10 cellular contexts compared by ENCODE assay signal in genomic region chr9:93223241-93224180, GRCh38. TPM values are rescaled to one million over a fixed set of nuclear protein-coding genes. Genes with fewer than 3 reads are reported as not detected.
DNase-seq lines count a peak whose midpoint lies in the region; ATAC-seq, FAIRE-seq and TF ChIP-seq lines count a peak whose summit lies in the region.
"Had no signal": no experiment of that assay in that cellular context is flagged by ENCODE, and none has a peak within 500 bp of the region (broad histone marks: within the 10 kb centered on the region; RNA-seq: fewer than 3 reads in every experiment).

No MANE protein-coding gene starts in this region.

- no peaks in the 10 kb centered on the region for H3K36me3 Mint-ChIP-seq in activated T-helper 1 cell treated with anti-CD3 and anti-CD28 coated beads, Interleukin-12 subunit alpha, Interleukin-12 subunit beta, Interleukin-2, Interleukin-4 antibody, amounts not matched to agents 30 ng/mL and 10 ng/mL and 1 ng/mL, durations not matched to agents 14 hours and 24 hours and 36 hours (ENCODE audit: low read depth)

- POLR2A ChIA-PET in HepG2 (lab: Yijun Ruan, JAX) = no interaction called here

- CTCF ChIA-PET in mammary epithelial cell (lab: Charles Lee; ENCODE audit: low non-redundant PET) = no interaction called here
- CTCF ChIA-PET in HepG2 (lab: Yijun Ruan, JAX; ENCODE audit: low intra/inter-chr PET ratio, low total read pairs) = no interaction called here

- dilution Hi-C loops in mammary epithelial cell (cut with HindIII; ENCODE audit: low sequenced_read_pairs) = no loop called here

- peak; percentile 17 for DNase-seq in AG09309 (ENCODE audit: low read depth)
- peak; percentile 52 for DNase-seq in LHCN-M2 (ENCODE audit: low read depth)
- peak; percentile 92 for DNase-seq in mammary epithelial cell
- no peak for DNase-seq in HepG2 (ENCODE audit: low spot score)
- no peak for DNase-seq in GM10266 (ENCODE audit: extremely low spot score)
- no peak for DNase-seq in stimulated activated CD8-positive, alpha-beta memory T cell treated with anti-CD3 and anti-CD28 coated beads, Interleukin-4, amount 100 ng/mL, for 48 hours
- no peak for DNase-seq in activated T-helper 1 cell treated with anti-CD3 and anti-CD28 coated beads, Interleukin-12 subunit alpha, Interleukin-12 subunit beta, Interleukin-2, Interleukin-4 antibody, amounts not matched to agents 30 ng/mL and 10 ng/mL and 1 ng/mL, durations not matched to agents 14 hours and 24 hours and 36 hours (ENCODE audit: low spot score)
- DNase-seq: cortex of kidney had no signal

- H2AFZ ChIP-seq in mammary epithelial cell (ENCODE audit: low read depth, low read length) (no peak overlapping the region), HepG2 (ENCODE audit: low read length) (no peak overlapping the region)

- peaks cover 27% of the 10 kb centered on the region for H3K4me1 ChIP-seq in mammary epithelial cell (ENCODE audit: insufficient read depth, low read length)
- peaks cover 22% of the 10 kb centered on the region for H3K4me1 ChIP-seq in HepG2 (ENCODE audit: insufficient read depth, low read length)

- H3K36me3 ChIP-seq in mammary epithelial cell (ENCODE audit: insufficient read depth, low read length) = no peaks in the 10 kb centered on the region
- H3K36me3 ChIP-seq in HepG2 (replicated peaks in 1 of 2; ENCODE audit: control insufficient read depth in 1 of 2, insufficient read depth in 2 of 2, low read length in 2 of 2) = peaks cover 1 to 9% of the 10 kb centered on the region in 2 experiments; a peak in 3 of 5 replicates

- H3K27me3 Mint-ChIP-seq in activated T-helper 1 cell treated with anti-CD3 and anti-CD28 coated beads, Interleukin-12 subunit alpha, Interleukin-12 subunit beta, Interleukin-2, Interleukin-4 antibody, amounts not matched to agents 30 ng/mL and 10 ng/mL and 1 ng/mL, durations not matched to agents 14 hours and 24 hours and 36 hours (ENCODE audit: insufficient read depth) = peaks cover 2% of the 10 kb centered on the region

- WGBS in mammary epithelial cell (ENCODE audit: low coverage, missing lambda C conversion rate) = 36% methylated on average over 12 of the region's 16 CpGs
- WGBS in HepG2 (ENCODE audit: low lambda C conversion rate) = 95% methylated on average over 9 of the region's 16 CpGs

- peak overlapping the region; percentile 37 for H3K4me2 ChIP-seq in mammary epithelial cell (ENCODE audit: insufficient read depth, low read depth, low read length)
- H3K4me2 ChIP-seq in HepG2 (ENCODE audit: low read depth, low read length) = no peak overlapping the region

- H3K9ac ChIP-seq in mammary epithelial cell (ENCODE audit: insufficient read depth, low read length) = no peak overlapping the region
- H3K9ac ChIP-seq in HepG2 (ENCODE audit: insufficient read depth, low read depth, low read length) = no peak overlapping the region

- intact Hi-C loops in mammary epithelial cell (cut with micrococcal nuclease) (loop anchor here (5.0 to 10.0 kb wide), 2 partner anchors 41 to 219 kb away; partner anchors contain the start of gene WNK2), HepG2 (cut with micrococcal nuclease; ENCODE audit: unreplicated experiment) (loop anchor here (2.0 kb wide), 1 partner anchor 51 kb away; no protein-coding TSS in a partner anchor)
- intact Hi-C loops in activated T-helper 1 cell treated with anti-CD3 and anti-CD28 coated beads, Interleukin-12 subunit alpha, Interleukin-12 subunit beta, Interleukin-2, Interleukin-4 antibody, amounts not matched to agents 30 ng/mL and 10 ng/mL and 1 ng/mL, durations not matched to agents 14 hours and 24 hours and 36 hours (cut with micrococcal nuclease) = no loop called here

- no peaks in the 10 kb centered on the region for H3K9me3 ChIP-seq in mammary epithelial cell (replicated peaks; ENCODE audit: insufficient read depth, low read length)
- no peaks in the 10 kb centered on the region for H3K9me3 ChIP-seq in HepG2 (ENCODE audit: low read length)

- no peaks in the 10 kb centered on the region for H3K9me3 Mint-ChIP-seq in activated T-helper 1 cell treated with anti-CD3 and anti-CD28 coated beads, Interleukin-12 subunit alpha, Interleukin-12 subunit beta, Interleukin-2, Interleukin-4 antibody, amounts not matched to agents 30 ng/mL and 10 ng/mL and 1 ng/mL, durations not matched to agents 14 hours and 24 hours and 36 hours

- H3K27ac ChIP-seq in mammary epithelial cell (ENCODE audit: insufficient read depth, low read depth, low read length) (no peak overlapping the region), HepG2 (ENCODE audit: extremely low read length, insufficient read depth, low read length) (no peak overlapping the region)

- no peak for TF ChIP-seq RAD21 in HepG2 (CRISPR knock-in tag; IDR thresholded peaks at IDR 0.05)

- FAIRE-seq in HepG2 (lab: Jason Lieb, UNC) = no peak

- no peaks in the 10 kb centered on the region for H3K4me1 Mint-ChIP-seq in activated T-helper 1 cell treated with anti-CD3 and anti-CD28 coated beads, Interleukin-12 subunit alpha, Interleukin-12 subunit beta, Interleukin-2, Interleukin-4 antibody, amounts not matched to agents 30 ng/mL and 10 ng/mL and 1 ng/mL, durations not matched to agents 14 hours and 24 hours and 36 hours (ENCODE audit: low read depth)

- H3K4me3 Mint-ChIP-seq in activated T-helper 1 cell treated with anti-CD3 and anti-CD28 coated beads, Interleukin-12 subunit alpha, Interleukin-12 subunit beta, Interleukin-2, Interleukin-4 antibody, amounts not matched to agents 30 ng/mL and 10 ng/mL and 1 ng/mL, durations not matched to agents 14 hours and 24 hours and 36 hours = no peak overlapping the region

- no peak for ATAC-seq in HepG2
- ATAC-seq in GM21526 (IDR thresholded peaks at IDR 0.05; ENCODE audit: low FRiP score, unreplicated experiment) = no peak

- H3K4me3 ChIP-seq in AG09309 (ENCODE audit: control insufficient read depth, low read depth, low read length) = no peak overlapping the region
- H3K4me3 ChIP-seq in mammary epithelial cell (replicated peaks in 1 of 3; ENCODE audit: insufficient read depth in 1 of 3, low read depth in 2 of 3, low read length in 3 of 3) = no peak overlapping the region
- H3K4me3 ChIP-seq in HepG2 (replicated peaks in 1 of 3; ENCODE audit: insufficient read depth in 1 of 3, low read depth in 2 of 3, low read length in 3 of 3) = no peak overlapping the region

- H3K79me2 ChIP-seq in mammary epithelial cell (ENCODE audit: insufficient read depth, low read length) (no peaks in the 10 kb centered on the region), HepG2 (ENCODE audit: insufficient read depth, low read length) (peaks cover 54% of the 10 kb centered on the region)

- TF ChIP-seq EP300 in HepG2 (IDR thresholded peaks at IDR 0.05; ENCODE audit: low read depth in 2 of 2, low read length in 2 of 2) = no peak
- TF ChIP-seq EP300 in HepG2 (CRISPR knock-in tag; IDR thresholded peaks at IDR 0.05; ENCODE audit: borderline replicate concordance) = no peak

- no TSS peak for BruUV-seq in mammary epithelial cell (replicated peaks; lab: Mats Ljungman, UMichigan)
- BruUV-seq in HepG2 (replicated peaks; lab: Mats Ljungman, UMichigan) = no TSS peak

- TF ChIP-seq CTCF in AG09309 (IDR thresholded peaks at IDR 0.05; ENCODE audit: control insufficient read depth, insufficient read depth, low read depth, low read length, missing control alignments) (no peak), mammary epithelial cell (conservative IDR thresholded peaks at IDR 0.05 in 1 of 2, IDR thresholded peaks at IDR 0.05 in 1 of 2; ENCODE audit: extremely low read depth in 1 of 2, insufficient read depth in 1 of 2, low read depth in 1 of 2, low read length in 2 of 2) (no peak), HepG2 (CRISPR knock-in tag; IDR thresholded peaks at IDR 0.05) (no peak), GM10266 (IDR thresholded peaks at IDR 0.05; ENCODE audit: control insufficient read depth, insufficient read depth, low read depth, missing control alignments) (no peak)

- in situ Hi-C loops in mammary epithelial cell (cut with MboI; ENCODE audit: low sequenced_read_pairs in 2 of 2) (no loop called here), HepG2 (cut with HindIII; ENCODE audit: extremely low pct_ligation_motif_present, low pct_unique_long_range_greater_than_20kb) (no loop called here)

- no peaks in the 10 kb centered on the region for H3K27me3 ChIP-seq in mammary epithelial cell (ENCODE audit: insufficient read depth, low read length)
- no peaks in the 10 kb centered on the region for H3K27me3 ChIP-seq in HepG2 (ENCODE audit: control insufficient read depth in 1 of 2, insufficient read depth in 2 of 2, low read length in 2 of 2)

- H3K27ac Mint-ChIP-seq in activated T-helper 1 cell treated with anti-CD3 and anti-CD28 coated beads, Interleukin-12 subunit alpha, Interleukin-12 subunit beta, Interleukin-2, Interleukin-4 antibody, amounts not matched to agents 30 ng/mL and 10 ng/mL and 1 ng/mL, durations not matched to agents 14 hours and 24 hours and 36 hours = no peak overlapping the region

- H4K20me1 ChIP-seq in mammary epithelial cell (ENCODE audit: insufficient read depth, low read length) = no peaks in the 10 kb centered on the region
- peaks cover 17% of the 10 kb centered on the region; the same call in 1 of the 2 replicates for H4K20me1 ChIP-seq in HepG2 (ENCODE audit: insufficient read depth, low read length)

- TF ChIP-seq POLR2A in HepG2 (IDR thresholded peaks at IDR 0.05; ENCODE audit: insufficient read depth in 1 of 2, low read depth in 2 of 2, low read length in 2 of 2) = no peak

RNA-seq across cellular contexts. Expression of gene WNK2, which starts 39.6 kb away (rescaled TPM):
- total RNA-seq in LHCN-M2 (2014; rRNA removed) (not detected in 2 replicates), mammary epithelial cell (10 to 100 TPM in 1 of 2 donors, under 1 TPM in 1; 0.49 to 12.8 TPM), HepG2 (2016; rRNA removed; fragmentation: Illumina TruSeq; extraction: Trizol) (10.5 and 16.6 TPM in 2 replicates)
- not detected for polyA plus RNA-seq in LHCN-M2 (2012)
- polyA plus RNA-seq in mammary epithelial cell (0.01 TPM), HepG2 (2011; rRNA removed) (11.4 and 12.0 TPM in 2 replicates)
- not detected for polyA minus RNA-seq in mammary epithelial cell
- 2.8 and 5.4 TPM in 2 replicates for total RNA-seq in HepG2 (2016; cell fraction: cytosol; rRNA removed; fragmentation: Illumina TruSeq; extraction: Trizol; ENCODE audit: low read depth)
- 7.9 and 14.6 TPM in 2 replicates for total RNA-seq in HepG2 (2016; cell fraction: insoluble cytoplasmic fraction; rRNA removed; fragmentation: Illumina TruSeq; extraction: Trizol)
- total RNA-seq in HepG2 (2016; cell fraction: membrane; rRNA removed; fragmentation: Illumina TruSeq; extraction: Trizol) = 9.4 and 9.8 TPM in 2 replicates
- total RNA-seq in HepG2 (2016; cell fraction: nucleus; rRNA removed; fragmentation: Illumina TruSeq; extraction: Trizol) = 21.0 and 29.3 TPM in 2 replicates
- polyA plus RNA-seq in HepG2 (2011; cell fraction: cytosol; rRNA removed) = 3.1 and 5.3 TPM in 2 replicates
- polyA plus RNA-seq in HepG2 (2011; cell fraction: nucleus; rRNA removed) = 98.4 and 126 TPM in 2 replicates
- 29.1 and 39.4 TPM in 2 replicates for polyA plus RNA-seq in HepG2 (2012)
- polyA plus RNA-seq in HepG2 (2016; cell fraction: cytosol; fragmentation: Illumina TruSeq; extraction: Trizol; ENCODE audit: low read depth) = 3.2 and 4.2 TPM in 2 replicates
- 18.9 and 27.7 TPM in 2 replicates for polyA plus RNA-seq in HepG2 (2016; cell fraction: insoluble cytoplasmic fraction; fragmentation: Illumina TruSeq; extraction: Trizol; ENCODE audit: low read depth)
- 4.9 and 6.5 TPM in 2 replicates for polyA plus RNA-seq in HepG2 (2016; cell fraction: membrane; fragmentation: Illumina TruSeq; extraction: Trizol; ENCODE audit: low read depth)
- polyA plus RNA-seq in HepG2 (2016; cell fraction: nucleus; fragmentation: Illumina TruSeq; extraction: Trizol; ENCODE audit: insufficient read depth, low read depth) = 87.2 and 94.8 TPM in 2 replicates
- polyA minus RNA-seq in HepG2 (2011; rRNA and poly(A)+ RNA removed; ENCODE audit: low replicate concordance) = 8.4 and 22.7 TPM in 2 replicates
- polyA minus RNA-seq in HepG2 (2011; cell fraction: cytosol; rRNA and poly(A)+ RNA removed) = 15.8 and 17.9 TPM in 2 replicates
- polyA minus RNA-seq in HepG2 (2011; cell fraction: nucleus; rRNA and poly(A)+ RNA removed) = 32.8 and 40.0 TPM in 2 replicates
- total RNA-seq in activated T-helper 1 cell treated with anti-CD3 and anti-CD28 coated beads, Interleukin-12 subunit alpha, Interleukin-12 subunit beta, Interleukin-2, Interleukin-4 antibody, amounts not matched to agents 30 ng/mL and 10 ng/mL and 1 ng/mL, durations not matched to agents 14 hours and 24 hours and 36 hours = 2.2 and 3.0 TPM in 2 replicates
- total RNA-seq: pulmonary artery endothelial cell had no signal

Comparison
In these comparisons a context has a peak if more than half of its experiments do, and no peak if none do; other contexts are left out.
1. DNase-seq: peak in AG09309 (single experiment), LHCN-M2 (single experiment) and mammary epithelial cell (single experiment); none in HepG2 (single experiment), GM10266 (single experiment), stimulated activated CD8-positive, alpha-beta memory T cell treated with anti-CD3 and anti-CD28 coated beads, Interleukin-4, amount 100 ng/mL, for 48 hours (single experiment) and activated T-helper 1 cell treated with anti-CD3 and anti-CD28 coated beads, Interleukin-12 subunit alpha, Interleukin-12 subunit beta, Interleukin-2, Interleukin-4 antibody, amounts not matched to agents 30 ng/mL and 10 ng/mL and 1 ng/mL, durations not matched to agents 14 hours and 24 hours and 36 hours (single experiment).